In the genomic region with DNA sequence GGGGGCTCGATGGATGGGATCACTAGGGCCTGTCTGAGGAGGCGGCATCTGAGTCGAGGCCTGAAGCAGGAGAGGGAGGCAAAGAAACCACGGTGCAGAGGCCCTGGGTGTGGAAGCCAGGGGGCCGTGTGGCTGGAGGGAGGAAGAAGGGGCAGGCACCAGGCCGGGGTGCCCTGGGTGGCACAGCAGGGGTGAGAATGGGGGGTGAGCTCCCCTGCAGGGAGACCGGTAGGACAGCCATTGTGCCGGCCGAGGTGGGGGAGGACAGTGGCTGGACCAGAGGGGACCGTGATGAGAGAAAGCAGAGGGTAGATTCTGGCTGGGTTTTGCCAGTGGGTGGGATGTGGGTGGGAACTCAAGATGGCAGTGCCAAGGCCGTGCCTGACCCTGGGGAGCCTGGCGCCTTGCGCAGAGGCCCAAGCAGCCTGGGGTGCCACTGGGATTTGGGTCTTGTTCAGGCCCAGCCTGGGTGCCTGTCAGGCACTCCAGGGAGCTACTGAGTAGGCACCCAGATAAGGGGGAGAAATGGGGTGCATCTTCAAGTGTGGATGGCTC, we compare ENCODE assay signal across 18 cellular contexts. TPM values are rescaled to one million over a fixed set of nuclear protein-coding genes. Genes with fewer than 3 reads are reported as not detected.
"Had no signal": no experiment of that assay in that cellular context is flagged by ENCODE, and none has a peak within 500 bp of the region (broad histone marks: within the 10 kb centered on the region; RNA-seq: fewer than 3 reads in every experiment).

No MANE protein-coding gene starts in this region.

- H3K36me3 ChIP-seq: upper lobe of left lung had no signal

- H3K4me3 Mint-ChIP-seq: activated T-helper 1 cell treated with anti-CD3 and anti-CD28 coated beads, Interleukin-12 subunit alpha, Interleukin-12 subunit beta, Interleukin-2, Interleukin-4 antibody, amounts not matched to agents 30 ng/mL and 10 ng/mL and 1 ng/mL, durations not matched to agents 14 hours and 24 hours and 36 hours; naive B cell; T-helper 17 cell had no signal

- H3K4me3 ChIP-seq: esophagus squamous epithelium, hepatocyte, upper lobe of left lung had no signal

- H3K27me3 ChIP-seq: hepatocyte, upper lobe of left lung had no signal

- H3K27me3 Mint-ChIP-seq: T-helper 17 cell had no signal

- DNase-seq: activated CD4-positive, alpha-beta T cell treated with anti-CD3 and anti-CD28 coated beads, Interleukin-2, amount 50 U/mL, for 1 hour; activated CD4-positive, CD25-positive, alpha-beta regulatory T cell; anterior cingulate cortex; dermis blood vessel endothelial cell; esophagus squamous epithelium; islet precursor cell; naive B cell; nucleus accumbens; posterior cingulate gyrus; stimulated activated CD4-positive, alpha-beta T cell treated with anti-CD3 and anti-CD28 coated beads, Interleukin-15, amount 100 ng/mL, for 24 hours; stimulated activated CD4-positive, alpha-beta T cell treated with anti-CD3 and anti-CD28 coated beads, Interleukin-4, amount 100 ng/mL, for 1 hour; stimulated activated naive CD8-positive, alpha-beta T cell treated with anti-CD3 and anti-CD28 coated beads, Interleukin-15, Interleukin-2, amounts not matched to agents 100 U/mL and 50 U/mL, for 24 hours; T-helper 17 cell had no signal

- H3K9me3 ChIP-seq: esophagus squamous epithelium, upper lobe of left lung had no signal

- H3K27ac Mint-ChIP-seq: activated T-helper 1 cell treated with anti-CD3 and anti-CD28 coated beads, Interleukin-12 subunit alpha, Interleukin-12 subunit beta, Interleukin-2, Interleukin-4 antibody, amounts not matched to agents 30 ng/mL and 10 ng/mL and 1 ng/mL, durations not matched to agents 14 hours and 24 hours and 36 hours; T-helper 17 cell had no signal

- H3K27ac ChIP-seq: hepatocyte had no signal

- ATAC-seq: stimulated activated naive CD8-positive, alpha-beta T cell treated with anti-CD3 and anti-CD28 coated beads, Interleukin-15, Interleukin-2, amounts not matched to agents 100 U/mL and 50 U/mL, for 24 hours; T-helper 17 cell had no signal

RNA-seq across cellular contexts. Expression of a gene that starts 18.7 kb away (rescaled TPM):
- total RNA-seq: cerebellum, skeletal muscle tissue had no signal
